ENCODE assay signal across 8 cellular contexts in the genomic region with DNA sequence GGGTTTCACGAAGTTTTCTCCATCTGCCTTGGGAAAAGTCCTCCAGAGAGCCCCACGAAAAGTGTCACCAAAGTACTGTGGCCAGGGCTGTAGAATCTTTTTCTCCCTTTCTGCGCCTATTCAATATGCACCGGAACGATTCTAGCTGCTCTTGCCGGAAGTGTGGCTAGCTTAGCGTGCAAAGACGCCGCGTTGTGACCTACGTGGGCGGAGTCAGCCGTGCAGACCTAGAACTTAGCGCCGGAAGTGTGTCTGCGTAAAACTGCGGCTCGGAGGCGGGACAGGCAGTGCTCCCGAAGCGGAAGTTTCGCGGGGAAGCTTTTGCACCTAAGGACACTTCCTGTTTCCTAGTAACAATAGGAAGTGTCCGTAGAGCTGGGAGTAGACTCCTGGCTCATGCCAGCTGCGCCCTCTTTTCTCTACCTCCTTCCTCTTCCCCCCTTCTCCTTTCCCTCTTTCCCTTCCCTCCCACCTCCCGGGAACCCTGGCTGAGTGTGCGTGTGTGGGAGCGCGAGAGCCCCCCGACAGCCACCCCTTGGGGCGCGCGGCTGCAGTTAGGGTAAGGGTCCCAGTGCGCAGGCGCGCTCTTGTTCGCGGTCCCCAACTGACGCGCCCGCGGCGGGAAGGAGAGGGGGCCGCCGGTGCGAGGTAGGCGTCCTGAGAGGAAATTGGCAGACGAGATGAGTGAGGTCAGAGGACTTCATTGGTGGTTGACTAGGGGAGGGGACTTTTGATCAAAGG. TPM values are rescaled to one million over a fixed set of nuclear protein-coding genes. Genes with fewer than 3 reads are reported as not detected.
DNase-seq lines count a peak whose midpoint lies in the region; ATAC-seq and TF ChIP-seq lines count a peak whose summit lies in the region.

A gene with protein sequence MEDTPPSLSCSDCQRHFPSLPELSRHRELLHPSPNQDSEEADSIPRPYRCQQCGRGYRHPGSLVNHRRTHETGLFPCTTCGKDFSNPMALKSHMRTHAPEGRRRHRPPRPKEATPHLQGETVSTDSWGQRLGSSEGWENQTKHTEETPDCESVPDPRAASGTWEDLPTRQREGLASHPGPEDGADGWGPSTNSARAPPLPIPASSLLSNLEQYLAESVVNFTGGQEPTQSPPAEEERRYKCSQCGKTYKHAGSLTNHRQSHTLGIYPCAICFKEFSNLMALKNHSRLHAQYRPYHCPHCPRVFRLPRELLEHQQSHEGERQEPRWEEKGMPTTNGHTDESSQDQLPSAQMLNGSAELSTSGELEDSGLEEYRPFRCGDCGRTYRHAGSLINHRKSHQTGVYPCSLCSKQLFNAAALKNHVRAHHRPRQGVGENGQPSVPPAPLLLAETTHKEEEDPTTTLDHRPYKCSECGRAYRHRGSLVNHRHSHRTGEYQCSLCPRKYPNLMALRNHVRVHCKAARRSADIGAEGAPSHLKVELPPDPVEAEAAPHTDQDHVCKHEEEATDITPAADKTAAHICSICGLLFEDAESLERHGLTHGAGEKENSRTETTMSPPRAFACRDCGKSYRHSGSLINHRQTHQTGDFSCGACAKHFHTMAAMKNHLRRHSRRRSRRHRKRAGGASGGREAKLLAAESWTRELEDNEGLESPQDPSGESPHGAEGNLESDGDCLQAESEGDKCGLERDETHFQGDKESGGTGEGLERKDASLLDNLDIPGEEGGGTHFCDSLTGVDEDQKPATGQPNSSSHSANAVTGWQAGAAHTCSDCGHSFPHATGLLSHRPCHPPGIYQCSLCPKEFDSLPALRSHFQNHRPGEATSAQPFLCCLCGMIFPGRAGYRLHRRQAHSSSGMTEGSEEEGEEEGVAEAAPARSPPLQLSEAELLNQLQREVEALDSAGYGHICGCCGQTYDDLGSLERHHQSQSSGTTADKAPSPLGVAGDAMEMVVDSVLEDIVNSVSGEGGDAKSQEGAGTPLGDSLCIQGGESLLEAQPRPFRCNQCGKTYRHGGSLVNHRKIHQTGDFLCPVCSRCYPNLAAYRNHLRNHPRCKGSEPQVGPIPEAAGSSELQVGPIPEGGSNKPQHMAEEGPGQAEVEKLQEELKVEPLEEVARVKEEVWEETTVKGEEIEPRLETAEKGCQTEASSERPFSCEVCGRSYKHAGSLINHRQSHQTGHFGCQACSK (N-terminal part only) (plus strand): TSS at position 350 of the 741 bp plus-strand sequence. CDS start 1,903 bp downstream, outside the sequence.
A gene (minus strand): TSS at position 168 of the 741 bp plus-strand sequence. CDS start 9,781 bp downstream, outside the sequence.

- H3K4me3 Mint-ChIP-seq in activated T-helper 2 cell treated with anti-CD3 and anti-CD28 coated beads, Interferon-gamma antibody, Interleukin-2, Interleukin-4, amounts not matched to agents 10 μg/mL and 5 μg/mL and 100 μg/mL, durations not matched to agents 14 hours and 24 hours and 36 hours (ENCODE audit: low read depth): peak within 1 kb of the TSS; percentile 99
- peak within 1 kb of the TSS; percentile 97 for H3K4me3 Mint-ChIP-seq in natural killer cell

- H3K4me3 ChIP-seq in RWPE2 (ENCODE audit: severe bottlenecking): peak within 1 kb of the TSS; percentile 94

- H3K9me3 ChIP-seq in RWPE2 (ENCODE audit: severe bottlenecking): no peaks in the 10 kb centered on the region

- intact Hi-C loops in activated T-helper 2 cell treated with anti-CD3 and anti-CD28 coated beads, Interferon-gamma antibody, Interleukin-2, Interleukin-4, amounts not matched to agents 10 μg/mL and 5 μg/mL and 100 μg/mL, durations not matched to agents 14 hours and 24 hours and 36 hours (cut with micrococcal nuclease): loop anchor here (1.0 to 5.0 kb wide), 8 partner anchors 20 to 385 kb away; a partner anchor contains a TSS
- intact Hi-C loops in natural killer cell (cut with micrococcal nuclease): loop anchor here (1.0 kb wide), 2 partner anchors 21 to 43 kb away; a partner anchor contains a TSS

- peak within 1 kb of the TSS; percentile 79 for H3K27ac ChIP-seq in RWPE2 (ENCODE audit: poor library complexity, severe bottlenecking)

- H3K4me1 Mint-ChIP-seq in activated T-helper 2 cell treated with anti-CD3 and anti-CD28 coated beads, Interferon-gamma antibody, Interleukin-2, Interleukin-4, amounts not matched to agents 10 μg/mL and 5 μg/mL and 100 μg/mL, durations not matched to agents 14 hours and 24 hours and 36 hours (ENCODE audit: low read depth): peaks cover 22% of the 10 kb centered on the region
- peaks cover 45 to 51% of the 10 kb centered on the region in 2 donors for H3K4me1 Mint-ChIP-seq in natural killer cell

- peaks cover 22% of the 10 kb centered on the region for H3K36me3 ChIP-seq in RWPE2 (ENCODE audit: low read depth)

- peaks cover 6% of the 10 kb centered on the region for H3K4me1 ChIP-seq in RWPE2 (ENCODE audit: insufficient read depth, poor library complexity, severe bottlenecking)

- H3K9me3 Mint-ChIP-seq in activated T-helper 2 cell treated with anti-CD3 and anti-CD28 coated beads, Interferon-gamma antibody, Interleukin-2, Interleukin-4, amounts not matched to agents 10 μg/mL and 5 μg/mL and 100 μg/mL, durations not matched to agents 14 hours and 24 hours and 36 hours: no peaks in the 10 kb centered on the region
- no peaks in the 10 kb centered on the region for H3K9me3 Mint-ChIP-seq in natural killer cell

- DNase-seq in EL (peak; percentile 99), H4 (ENCODE audit: low spot score) (peak; percentile 99), LoVo (ENCODE audit: low spot score) (peak; percentile 100), RWPE2 (ENCODE audit: low spot score) (peak; percentile 99), fibroblast of peridontal ligament (ENCODE audit: extremely low read depth) (peak; percentile 99), natural killer cell (peak; percentile 93)
- peak; percentile 98 for DNase-seq in activated T-helper 2 cell treated with anti-CD3 and anti-CD28 coated beads, Interferon-gamma antibody, Interleukin-2, Interleukin-4, amounts not matched to agents 10 μg/mL and 5 μg/mL and 100 μg/mL, durations not matched to agents 14 hours and 24 hours and 36 hours (ENCODE audit: low spot score)
- DNase-seq in stimulated activated naive CD4-positive, alpha-beta T cell treated with Interleukin-2 at 50 U/mL for 16 hours (lab: John Stamatoyannopoulos, UW): peak; percentile 99

- H3K36me3 Mint-ChIP-seq in activated T-helper 2 cell treated with anti-CD3 and anti-CD28 coated beads, Interferon-gamma antibody, Interleukin-2, Interleukin-4, amounts not matched to agents 10 μg/mL and 5 μg/mL and 100 μg/mL, durations not matched to agents 14 hours and 24 hours and 36 hours (ENCODE audit: low read depth): peaks cover 33% of the 10 kb centered on the region
- H3K36me3 Mint-ChIP-seq in natural killer cell: peaks cover 7% of the 10 kb centered on the region

- H3K27me3 ChIP-seq in RWPE2 (ENCODE audit: insufficient read depth, poor library complexity, severe bottlenecking): no peaks in the 10 kb centered on the region

- ATAC-seq in RWPE2 (ENCODE audit: low read depth) (peak; percentile 80), natural killer cell (peak; percentile 85 to 93 (median 85))

- no peaks in the 10 kb centered on the region for H3K27me3 Mint-ChIP-seq in activated T-helper 2 cell treated with anti-CD3 and anti-CD28 coated beads, Interferon-gamma antibody, Interleukin-2, Interleukin-4, amounts not matched to agents 10 μg/mL and 5 μg/mL and 100 μg/mL, durations not matched to agents 14 hours and 24 hours and 36 hours (ENCODE audit: low read depth)
- no peaks in the 10 kb centered on the region for H3K27me3 Mint-ChIP-seq in natural killer cell (ENCODE audit: low read depth in 2 of 2)

- H3K27ac Mint-ChIP-seq in activated T-helper 2 cell treated with anti-CD3 and anti-CD28 coated beads, Interferon-gamma antibody, Interleukin-2, Interleukin-4, amounts not matched to agents 10 μg/mL and 5 μg/mL and 100 μg/mL, durations not matched to agents 14 hours and 24 hours and 36 hours: peak within 1 kb of the TSS; percentile 96
- peak within 1 kb of the TSS; percentile 95 to 97 for H3K27ac Mint-ChIP-seq in natural killer cell

- no peak for TF ChIP-seq CTCF in RWPE2 (IDR thresholded peaks at IDR 0.05; ENCODE audit: poor library complexity, severe bottlenecking)
- TF ChIP-seq CTCF in natural killer cell (IDR thresholded peaks at IDR 0.05): no peak

RNA-seq across cellular contexts. Expression of the first gene that starts in this region (rescaled TPM):
- 6.4 and 6.9 TPM in 2 replicates for total RNA-seq in H4 (2014; rRNA removed; shearing (Covaris generic))
- 24.4 and 24.5 TPM in 2 replicates for total RNA-seq in activated T-helper 2 cell treated with anti-CD3 and anti-CD28 coated beads, Interferon-gamma antibody, Interleukin-2, Interleukin-4, amounts not matched to agents 10 μg/mL and 5 μg/mL and 100 μg/mL, durations not matched to agents 14 hours and 24 hours and 36 hours
- 10 to 100 TPM; 22.0 to 31.1 (median 30.1) TPM for total RNA-seq in natural killer cell

RNA-seq across cellular contexts. Expression of the second gene that starts in this region (rescaled TPM):
- total RNA-seq in H4 (2014; rRNA removed; shearing (Covaris generic)): 5.6 and 7.0 TPM in 2 replicates
- 12.7 and 13.2 TPM in 2 replicates for total RNA-seq in activated T-helper 2 cell treated with anti-CD3 and anti-CD28 coated beads, Interferon-gamma antibody, Interleukin-2, Interleukin-4, amounts not matched to agents 10 μg/mL and 5 μg/mL and 100 μg/mL, durations not matched to agents 14 hours and 24 hours and 36 hours
- 10 to 100 TPM; 11.0 to 27.4 (median 22.6) TPM for total RNA-seq in natural killer cell

Comparison
In these comparisons a context has a peak if more than half of its experiments do, and no peak if none do; other contexts are left out.
1. Peak in every context shown above with its lines: DNase-seq, ATAC-seq, H3K4me3 ChIP-seq and H3K27ac ChIP-seq.